In the genomic region with DNA sequence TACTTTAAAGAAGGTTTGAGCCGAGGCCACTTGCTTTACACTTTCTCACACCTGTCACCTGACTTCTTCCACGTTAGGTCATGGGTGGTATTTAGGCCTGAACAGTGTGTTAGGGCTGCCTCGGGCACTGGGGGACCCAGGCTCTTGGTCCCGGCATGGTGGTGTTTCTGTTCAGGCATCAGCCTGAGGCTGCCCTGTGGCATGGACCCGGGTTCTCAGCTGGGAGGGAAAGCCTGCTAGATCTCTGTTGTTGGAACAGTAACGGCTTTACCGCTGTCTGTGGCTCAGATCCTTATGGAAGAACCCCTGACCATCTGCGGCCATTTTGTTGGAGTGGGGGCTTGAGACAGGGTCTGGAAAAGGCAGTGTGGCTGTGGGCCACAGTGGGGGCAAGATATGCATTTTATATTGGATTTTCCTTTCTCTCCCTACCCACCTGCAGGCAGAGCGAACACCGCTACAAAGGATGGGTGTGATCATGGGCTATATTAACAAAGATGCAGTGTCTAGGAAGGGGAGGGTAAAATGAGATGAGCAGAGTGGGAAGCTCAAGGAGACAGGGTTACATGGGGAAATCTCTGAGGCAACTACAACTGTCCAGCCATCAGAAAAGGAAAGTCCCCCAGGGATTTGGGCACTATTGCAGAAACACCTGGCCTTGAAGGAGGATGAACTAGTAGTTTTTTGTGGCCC, we compare ENCODE assay signal across 9 cellular contexts. TPM values are rescaled to one million over a fixed set of nuclear protein-coding genes. Genes with fewer than 3 reads are reported as not detected.
A peak's percentile ranks its signal among the peaks of the same experiment; 100 is the strongest.
DNase-seq lines count a peak whose midpoint lies in the region; ATAC-seq and TF ChIP-seq lines count a peak whose summit lies in the region.
"Had no signal": no experiment of that assay in that cellular context is flagged by ENCODE, and none has a peak within 500 bp of the region (broad histone marks: within the 10 kb centered on the region; RNA-seq: fewer than 3 reads in every experiment).

No MANE protein-coding gene starts in this region.

- ATAC-seq in left ventricle myocardium superior (no peak), T-helper 17 cell (no peak), upper lobe of right lung (no peak), GM18858 (IDR thresholded peaks at IDR 0.05; ENCODE audit: unreplicated experiment) (no peak)

- no peaks in the 10 kb centered on the region for H3K9me3 Mint-ChIP-seq in immature natural killer cell
- H3K9me3 Mint-ChIP-seq in HFFc6: no peaks in the 10 kb centered on the region

- intact Hi-C loops in left ventricle myocardium superior (cut with micrococcal nuclease): no loop called here
- intact Hi-C loops in upper lobe of right lung (cut with DNase I): no loop called here

- H3K4me3 ChIP-seq in right atrium auricular region (no peak overlapping the region), upper lobe of right lung (peak overlapping the region; percentile 48)

- H3K4me3 Mint-ChIP-seq in T-helper 17 cell (peak overlapping the region; percentile 91), immature natural killer cell (peak overlapping the region; percentile 71 to 86 (median 83)), HFFc6 (no peak overlapping the region)

- no peak for TF ChIP-seq CTCF in right atrium auricular region (IDR thresholded peaks at IDR 0.05)
- TF ChIP-seq CTCF in upper lobe of right lung (IDR thresholded peaks at IDR 0.05): no peak
- no peak for TF ChIP-seq CTCF in HFFc6 (IDR thresholded peaks at IDR 0.05)

- H3K27ac ChIP-seq in right atrium auricular region (peak overlapping the region; percentile 77 to 83), upper lobe of right lung (no peak overlapping the region)

- H3K27me3 ChIP-seq in right atrium auricular region: no peaks in the 10 kb centered on the region
- peaks cover 10% of the 10 kb centered on the region for H3K27me3 ChIP-seq in upper lobe of right lung

- no peak for DNase-seq in right atrium auricular region (ENCODE audit: low spot score)
- DNase-seq in left ventricle myocardium superior: no peak
- DNase-seq in T-helper 17 cell: no peak
- DNase-seq in immature natural killer cell: peak in 1 of 3 donors; percentile 7
- no peak for DNase-seq in upper lobe of right lung
- DNase-seq in medulla oblongata (ENCODE audit: extremely low spot score): no peak
- DNase-seq in HFFc6: no peak

- peaks cover 6% of the 10 kb centered on the region for H3K27me3 Mint-ChIP-seq in T-helper 17 cell
- H3K27me3 Mint-ChIP-seq in immature natural killer cell (ENCODE audit: low read depth in 3 of 3): peaks cover 0 to 3% (median 0%) of the 10 kb centered on the region in 3 donors
- peaks cover 15% of the 10 kb centered on the region for H3K27me3 Mint-ChIP-seq in HFFc6 (ENCODE audit: insufficient read depth)

- peaks cover 11% of the 10 kb centered on the region for H3K4me1 Mint-ChIP-seq in T-helper 17 cell
- peaks cover 5 to 9% of the 10 kb centered on the region in 2 donors for H3K4me1 Mint-ChIP-seq in immature natural killer cell
- no peaks in the 10 kb centered on the region for H3K4me1 Mint-ChIP-seq in HFFc6 (ENCODE audit: low read depth)

- H3K4me1 ChIP-seq in right atrium auricular region: peaks cover 0 to 32% of the 10 kb centered on the region in 2 donors
- peaks cover 3% of the 10 kb centered on the region for H3K4me1 ChIP-seq in upper lobe of right lung

- no peaks in the 10 kb centered on the region for H3K36me3 ChIP-seq in right atrium auricular region
- no peaks in the 10 kb centered on the region for H3K36me3 ChIP-seq in upper lobe of right lung

- H3K9me3 ChIP-seq in right atrium auricular region: no peaks in the 10 kb centered on the region
- H3K9me3 ChIP-seq in T-helper 17 cell (ENCODE audit: control insufficient read depth, low read length, poor library complexity, severe bottlenecking): no peaks in the 10 kb centered on the region
- no peaks in the 10 kb centered on the region for H3K9me3 ChIP-seq in upper lobe of right lung

- H3K27ac Mint-ChIP-seq in T-helper 17 cell (peak overlapping the region; percentile 8), immature natural killer cell (peak overlapping the region in 2 of 6 donors; percentile 21 to 24), HFFc6 (no peak overlapping the region)

- no peaks in the 10 kb centered on the region for H3K36me3 Mint-ChIP-seq in T-helper 17 cell (ENCODE audit: low read depth)
- H3K36me3 Mint-ChIP-seq in immature natural killer cell: no peaks in the 10 kb centered on the region
- H3K36me3 Mint-ChIP-seq in HFFc6 (ENCODE audit: low read depth): no peaks in the 10 kb centered on the region

RNA-seq across cellular contexts. Expression of a gene that starts 1.6 kb away (rescaled TPM):
- total RNA-seq in right atrium auricular region: 10 to 100 TPM; 18.7 to 19.5 TPM
- total RNA-seq in left ventricle myocardium superior: 29.2 TPM
- total RNA-seq in T-helper 17 cell: under 1 TPM; 0.26 to 0.70 TPM
- polyA plus RNA-seq in immature natural killer cell: not detected
- 6.3 TPM for total RNA-seq in upper lobe of right lung
- total RNA-seq in HFFc6 (2021; fragmentation: NEBNext Ultra II Directional; extraction: Animal tissue kit (Norgen Biotek cat#: 25700)): not detected
- total RNA-seq: Daoy had no signal

RNA-seq across cellular contexts. Expression of a gene that starts 38.5 kb away (rescaled TPM):
- total RNA-seq in right atrium auricular region (1 to 10 TPM; 2.0 to 3.6 TPM), left ventricle myocardium superior (0.55 TPM), T-helper 17 cell (1 to 10 TPM; 3.1 to 4.1 TPM), upper lobe of right lung (5.6 TPM)
- polyA plus RNA-seq in immature natural killer cell: under 1 TPM in 2 of 3 donors, not detected in 1; 0.24 to 0.49 TPM
- 1 to 10 TPM; 2.2 to 3.4 (median 2.5) TPM for total RNA-seq in HFFc6 (2021; fragmentation: NEBNext Ultra II Directional; extraction: Animal tissue kit (Norgen Biotek cat#: 25700))
